ENCODE assay signal across 8 cellular contexts in the genomic region with DNA sequence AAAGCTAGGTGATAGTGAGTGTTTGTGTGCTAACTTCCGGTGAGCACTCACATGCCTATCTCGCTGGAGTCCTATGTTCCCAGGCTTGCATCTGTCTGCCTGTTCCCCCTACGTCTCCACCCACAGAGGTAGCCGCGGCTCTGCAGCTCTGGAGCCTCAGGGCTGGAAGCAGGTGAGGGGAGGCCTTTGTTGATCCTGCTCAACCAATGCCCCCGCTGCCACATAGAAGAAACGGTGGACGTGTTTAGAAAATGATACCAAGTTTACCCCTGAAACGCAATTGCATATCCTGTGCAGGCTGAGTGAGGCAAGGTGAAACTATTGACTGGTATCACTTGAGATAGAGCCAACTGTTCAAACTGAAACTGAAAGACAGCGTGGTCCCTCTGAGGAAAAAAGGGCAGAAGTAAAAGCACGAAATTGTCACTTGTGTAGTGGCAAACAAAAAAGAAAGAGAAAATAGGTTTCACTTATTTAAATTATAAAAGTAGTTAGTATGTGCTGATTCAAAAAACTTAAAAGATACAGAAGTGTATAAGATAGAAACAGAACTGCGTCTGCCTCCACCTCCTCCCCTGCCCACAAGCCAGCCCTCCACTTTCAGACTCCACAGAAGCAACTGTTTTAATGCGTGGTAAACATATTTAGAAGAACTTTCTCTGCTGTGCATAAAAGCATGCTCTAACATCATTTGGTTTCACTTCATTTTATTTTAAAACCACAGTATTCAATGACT. TPM values are rescaled to one million over a fixed set of nuclear protein-coding genes. Genes with fewer than 3 reads are reported as not detected.
DNase-seq lines count a peak whose midpoint lies in the region; ATAC-seq and TF ChIP-seq lines count a peak whose summit lies in the region.

No MANE protein-coding gene starts in this region.

- in situ Hi-C loops in transverse colon (cut with MboI; ENCODE audit: low pct_ligation_motif_present in 1 of 4, low pct_unique_long_range_greater_than_20kb in 1 of 4, low sequenced_read_pairs in 3 of 4), result no loop called here

- H2BK120ac ChIP-seq in mesenchymal stem cell (ENCODE audit: low read depth, low read length), result no peak overlapping the region

- H3K27ac ChIP-seq in mesenchymal stem cell (ENCODE audit: low read length, poor library complexity, severe bottlenecking), result no peak overlapping the region
- H3K27ac ChIP-seq in transverse colon, result peak overlapping the region; percentile 70 to 83 (median 78)

- H2AFZ ChIP-seq in mesenchymal stem cell (ENCODE audit: low read depth, low read length), result no peak overlapping the region

- H3K4me3 ChIP-seq in mesenchymal stem cell (ENCODE audit: insufficient read depth in 1 of 2, low read depth in 1 of 2, low read length in 2 of 2) (no peak overlapping the region), transverse colon (peak overlapping the region in 3 of 4 donors; percentile 12 to 42 (median 19))

- WGBS in mesenchymal stem cell, result 80% methylated on average over 12 of the region's 13 CpGs
- 20 to 27% methylated on average over 8 to 13 of the region's 13 CpGs for WGBS in transverse colon (ENCODE audit: low coverage in 1 of 2), 2 donors

- no peak for TF ChIP-seq EP300 in transverse colon (IDR thresholded peaks at IDR 0.05; ENCODE audit: low read depth)

- H3K27me3 ChIP-seq in mesenchymal stem cell (ENCODE audit: control insufficient read depth in 1 of 2, insufficient read depth in 1 of 2, low read length in 2 of 2) (peaks cover 0 to 8% of the 10 kb centered on the region in 2 experiments), transverse colon (no peaks in the 10 kb centered on the region)

- H3K4ac ChIP-seq in mesenchymal stem cell (ENCODE audit: low read depth in 1 of 2, low read length in 2 of 2), result peak overlapping the region in 1 of 2 experiments; percentile 8

- H3K18ac ChIP-seq in mesenchymal stem cell (ENCODE audit: low read depth in 1 of 2, low read length in 2 of 2), result peak overlapping the region in 1 of 2 experiments; percentile 84

- H3K4me1 ChIP-seq in mesenchymal stem cell (ENCODE audit: control insufficient read depth, insufficient read depth, low read depth, low read length), result peaks cover 7% of the 10 kb centered on the region
- peaks cover 0 to 33% (median 13%) of the 10 kb centered on the region in 4 donors for H3K4me1 ChIP-seq in transverse colon

- no peak overlapping the region for H3K14ac ChIP-seq in mesenchymal stem cell (ENCODE audit: low read length in 2 of 2)

- peak; percentile 39 for TF ChIP-seq POLR2A in transverse colon (IDR thresholded peaks at IDR 0.05)

- H4K91ac ChIP-seq in mesenchymal stem cell (ENCODE audit: low read length), result no peak overlapping the region

- no peak overlapping the region for H3K23ac ChIP-seq in mesenchymal stem cell (ENCODE audit: low read length in 2 of 2)

- intact Hi-C loops in transverse colon (cut with DNase I; ENCODE audit: low total_unique reads), result no loop called here

- H2BK12ac ChIP-seq in mesenchymal stem cell (ENCODE audit: low read length in 2 of 2), result peak overlapping the region in 1 of 2 experiments; percentile 32

- H3K9me3 ChIP-seq in mesenchymal stem cell (ENCODE audit: control insufficient read depth, low read length) (peaks cover 8% of the 10 kb centered on the region), transverse colon (no peaks in the 10 kb centered on the region)

- H3K36me3 ChIP-seq in mesenchymal stem cell (ENCODE audit: control insufficient read depth in 1 of 2, insufficient read depth in 2 of 2, low read depth in 1 of 2, low read length in 2 of 2) (no peaks in the 10 kb centered on the region), transverse colon (no peaks in the 10 kb centered on the region)

- H2BK15ac ChIP-seq in mesenchymal stem cell (ENCODE audit: low read depth, poor library complexity, severe bottlenecking), result no peak overlapping the region

- H4K8ac ChIP-seq in mesenchymal stem cell (ENCODE audit: low read length), result peak overlapping the region; percentile 12

- DNase-seq in NCI-H2196 (lab: John Stamatoyannopoulos, UW; ENCODE audit: unreplicated experiment) (peak; percentile 84), mesenchymal stem cell (peak; percentile 51), transverse colon (peak; percentile 42), HuH-7 (ENCODE audit: low spot score) (no peak), cerebellar cortex (ENCODE audit: low spot score) (no peak)
- peak; percentile 73 for DNase-seq in activated T-cell treated with anti-CD3 and anti-CD28 coated beads, Interleukin-2, amount 50 U/mL, for 48 hours

- no peak overlapping the region for H2BK5ac ChIP-seq in mesenchymal stem cell (ENCODE audit: low read depth, low read length, poor library complexity, severe bottlenecking)

- H3K9ac ChIP-seq in mesenchymal stem cell (ENCODE audit: low read length), result no peak overlapping the region

- H3K4me2 ChIP-seq in mesenchymal stem cell (ENCODE audit: low read length, poor library complexity, severe bottlenecking), result no peak overlapping the region

- no peak overlapping the region for H2AK5ac ChIP-seq in mesenchymal stem cell (ENCODE audit: low read length, severe bottlenecking)

- ATAC-seq in GM18517 (IDR thresholded peaks at IDR 0.05; ENCODE audit: unreplicated experiment), result peak; percentile 97
- peak; percentile 96 for ATAC-seq in HG02678 (IDR thresholded peaks at IDR 0.05; ENCODE audit: unreplicated experiment)

- no peak for TF ChIP-seq CTCF in transverse colon (IDR thresholded peaks at IDR 0.05)

- H3K79me1 ChIP-seq in mesenchymal stem cell (replicated peaks; ENCODE audit: low read length, poor library complexity, severe bottlenecking), result no peaks in the 10 kb centered on the region

RNA-seq across cellular contexts. Expression of a gene that starts 38.6 kb away (rescaled TPM):
- 85.3 TPM for polyA plus RNA-seq in mesenchymal stem cell (2013, experiment 1 of 2)
- 83.5 TPM for polyA plus RNA-seq in mesenchymal stem cell (2013, experiment 2 of 2)
- total RNA-seq in transverse colon, result 100 to 1,000 TPM in 3 of 4 donors, 10 to 100 TPM in 1; 55.1 to 174 (median 127) TPM

Comparison
In these comparisons a context has a peak if more than half of its experiments do, and no peak if none do; other contexts are left out.
1. DNase-seq: peak in NCI-H2196 (single experiment), activated T-cell treated with anti-CD3 and anti-CD28 coated beads, Interleukin-2, amount 50 U/mL, for 48 hours (2 of 2), mesenchymal stem cell (single experiment) and transverse colon (single experiment); none in HuH-7 (single experiment) and cerebellar cortex (single experiment).
2. H3K4me3 ChIP-seq: peak in transverse colon (3 of 4); none in mesenchymal stem cell (0 of 2).